9 cellular contexts compared by ENCODE assay signal in genomic region chr17:38349097-38349904, GRCh38. TPM values are rescaled to one million over a fixed set of nuclear protein-coding genes. Genes with fewer than 3 reads are reported as not detected.
DNase-seq lines count a peak whose midpoint lies in the region; ATAC-seq and TF ChIP-seq lines count a peak whose summit lies in the region.
"Had no signal": no experiment of that assay in that cellular context is flagged by ENCODE, and none has a peak within 500 bp of the region (broad histone marks: within the 10 kb centered on the region; RNA-seq: fewer than 3 reads in every experiment).

No MANE protein-coding gene starts in this region.

- DNase-seq in DMS53 treated with DMSO at 0.1 percent for 48 hours (lab: John Stamatoyannopoulos, UW; ENCODE audit: unreplicated experiment) (peak; percentile 80), MG63 (peak; percentile 78), RKO (ENCODE audit: low spot score) (peak; percentile 84), fibroblast of the aortic adventitia (ENCODE audit: low read depth) (peak; percentile 86), stromal cell of bone marrow (ENCODE audit: low read depth) (peak; percentile 69)
- peak; percentile 84 to 86 for DNase-seq in activated T-cell treated with anti-CD3 and anti-CD28 coated beads, Interleukin-2, amount 50 U/mL, for 72 hours

- no peak overlapping the region for H3K27ac ChIP-seq in neutrophil

- H3K27me3 Mint-ChIP-seq in activated T-cell treated with anti-CD3 and anti-CD28 coated beads, Interleukin-2, amount 50 U/mL, for 72 hours (ENCODE audit: low read depth): no peaks in the 10 kb centered on the region
- H3K27me3 Mint-ChIP-seq: activated naive CD4-positive, alpha-beta T cell treated with anti-CD3 and anti-CD28 coated beads, Interleukin-2, amount 50 U/mL, for 24 hours had no signal

- no peak overlapping the region for H3K4me3 ChIP-seq in MG63
- no peak overlapping the region for H3K4me3 ChIP-seq in fibroblast of the aortic adventitia (ENCODE audit: low read depth, low read length)
- no peak overlapping the region for H3K4me3 ChIP-seq in neutrophil (ENCODE audit: low read depth in 1 of 2, low read length in 1 of 2)

- H3K36me3 ChIP-seq in MG63: no peaks in the 10 kb centered on the region; the same call in 1 of the 2 replicates
- H3K36me3 ChIP-seq in neutrophil: no peaks in the 10 kb centered on the region

- H3K36me3 Mint-ChIP-seq in activated T-cell treated with anti-CD3 and anti-CD28 coated beads, Interleukin-2, amount 50 U/mL, for 72 hours (ENCODE audit: insufficient read depth in 2 of 2): no peaks in the 10 kb centered on the region
- H3K36me3 Mint-ChIP-seq: activated naive CD4-positive, alpha-beta T cell treated with anti-CD3 and anti-CD28 coated beads, Interleukin-2, amount 50 U/mL, for 24 hours had no signal

- ATAC-seq in activated T-cell treated with anti-CD3 and anti-CD28 coated beads, Interleukin-2, amount 50 U/mL, for 72 hours (replicated peaks in 1 of 2): peak; percentile 41 to 51
- no peak for ATAC-seq in HG02623 (IDR thresholded peaks at IDR 0.05; ENCODE audit: unreplicated experiment)

- TF ChIP-seq CTCF in fibroblast of the aortic adventitia (IDR thresholded peaks at IDR 0.05; ENCODE audit: insufficient read depth, low read length) (peak; percentile 99), neutrophil (IDR thresholded peaks at IDR 0.05) (peak; percentile 64)

- H3K4me1 Mint-ChIP-seq in activated T-cell treated with anti-CD3 and anti-CD28 coated beads, Interleukin-2, amount 50 U/mL, for 72 hours (ENCODE audit: low read depth): peaks cover 28% of the 10 kb centered on the region

- H3K9me3 ChIP-seq in MG63 (no peaks in the 10 kb centered on the region), neutrophil (no peaks in the 10 kb centered on the region)

- H3K27ac Mint-ChIP-seq in activated T-cell treated with anti-CD3 and anti-CD28 coated beads, Interleukin-2, amount 50 U/mL, for 72 hours: no peak overlapping the region

- no peaks in the 10 kb centered on the region for H3K9me3 Mint-ChIP-seq in activated T-cell treated with anti-CD3 and anti-CD28 coated beads, Interleukin-2, amount 50 U/mL, for 72 hours
- H3K9me3 Mint-ChIP-seq: activated naive CD4-positive, alpha-beta T cell treated with anti-CD3 and anti-CD28 coated beads, Interleukin-2, amount 50 U/mL, for 24 hours had no signal

- peaks cover 15% of the 10 kb centered on the region in 2 experiments for H3K4me1 ChIP-seq in neutrophil (ENCODE audit: control insufficient read depth in 1 of 2, insufficient read depth in 1 of 2, low read depth in 1 of 2, low read length in 1 of 2)

- peak overlapping the region; percentile 3 to 22 for H3K4me3 Mint-ChIP-seq in activated T-cell treated with anti-CD3 and anti-CD28 coated beads, Interleukin-2, amount 50 U/mL, for 72 hours

- H3K27me3 ChIP-seq in MG63 (no peaks in the 10 kb centered on the region), neutrophil (peaks cover 17% of the 10 kb centered on the region)

RNA-seq across cellular contexts. Expression of gene SOCS7, which starts 2.3 kb away (rescaled TPM):
- 13.6 and 17.4 TPM in 2 replicates for total RNA-seq in MG63 (2014; rRNA removed; shearing (Covaris generic); ENCODE audit: low replicate concordance)
- 10 to 100 TPM; 35.7 to 44.7 TPM for total RNA-seq in activated T-cell treated with anti-CD3 and anti-CD28 coated beads, Interleukin-2, amount 50 U/mL, for 72 hours
- total RNA-seq in fibroblast of the aortic adventitia (ENCODE audit: low replicate concordance): 11.7 and 18.8 TPM in 2 replicates

RNA-seq across cellular contexts. Expression of gene GPR179, which starts 5.5 kb away (rescaled TPM):
- total RNA-seq in MG63 (2014; rRNA removed; shearing (Covaris generic); ENCODE audit: low replicate concordance): not detected in 2 replicates
- under 1 TPM; 0.09 to 0.60 TPM for total RNA-seq in activated T-cell treated with anti-CD3 and anti-CD28 coated beads, Interleukin-2, amount 50 U/mL, for 72 hours
- total RNA-seq in fibroblast of the aortic adventitia (ENCODE audit: low replicate concordance): under 0.01 TPM in 2 replicates

RNA-seq across cellular contexts. Expression of gene MRPL45, which starts 52.3 kb away (rescaled TPM):
- 82.3 and 87.4 TPM in 2 replicates for total RNA-seq in MG63 (2014; rRNA removed; shearing (Covaris generic); ENCODE audit: low replicate concordance)
- 10 to 100 TPM; 54.9 to 67.1 TPM for total RNA-seq in activated T-cell treated with anti-CD3 and anti-CD28 coated beads, Interleukin-2, amount 50 U/mL, for 72 hours
- total RNA-seq in fibroblast of the aortic adventitia (ENCODE audit: low replicate concordance): 34.1 and 42.2 TPM in 2 replicates
